ENCODE assay signal across 2 cellular contexts in genomic region chr7:1428941-1429444, GRCh38.
A peak's percentile ranks its signal among the peaks of the same experiment; 100 is the strongest.
TF ChIP-seq lines count a peak whose summit lies in the region.

No MANE protein-coding gene starts in this region.

TF ChIP-seq in HEK293, 187 proteins besides CTCF, POLR2A, EP300 and RAD21:
- TF ChIP-seq ZIC2 (tag by site-specific recombination; IDR thresholded peaks at IDR 0.05) (0 out of 2 replicates have a peak, but pooled peaks have one; percentile 22), KLF7 (tag by site-specific recombination; IDR thresholded peaks at IDR 0.05; ENCODE audit: borderline replicate concordance) (no peak), ZNF558 (tag by site-specific recombination; IDR thresholded peaks at IDR 0.05) (no peak)
TF ChIP-seq in HEK293: peak in this region for 1.

TF ChIP-seq in K562, 482 proteins besides CTCF, POLR2A, EP300 and RAD21 (continues in another document):
- TF ChIP-seq ZNF589 (CRISPR knock-in tag; IDR thresholded peaks at IDR 0.05; ENCODE audit: low read depth), result no peak
- no peak for TF ChIP-seq XRCC3 (IDR thresholded peaks at IDR 0.05)
- TF ChIP-seq NCOR1 (IDR thresholded peaks at IDR 0.05), result no peak
- peak; percentile 45 for TF ChIP-seq HMGN3 (IDR thresholded peaks at IDR 0.05; ENCODE audit: borderline replicate concordance, extremely low read depth, insufficient read length, low read depth, low read length)
- no peak for TF ChIP-seq SMARCA4 (IDR thresholded peaks at IDR 0.05)
- peak; percentile 67; the same call in 1 of the 2 replicates for TF ChIP-seq POLR2G (IDR thresholded peaks at IDR 0.05; ENCODE audit: low read depth, low read length)
- TF ChIP-seq POLR2AphosphoS2 (IDR thresholded peaks at IDR 0.05; ENCODE audit: low read length), result no peak
- peak; percentile 41; the same call in 1 of the 2 replicates for TF ChIP-seq SUPT5H (IDR thresholded peaks at IDR 0.05)
- TF ChIP-seq NR2C1 (IDR thresholded peaks at IDR 0.05), result no peak
- no peak for TF ChIP-seq NR2C1 (tag; IDR thresholded peaks at IDR 0.05)
- TF ChIP-seq ZNF609 (CRISPR knock-in tag; IDR thresholded peaks at IDR 0.05; ENCODE audit: borderline replicate concordance), result no peak
- no peak for TF ChIP-seq NKRF (IDR thresholded peaks at IDR 0.05; ENCODE audit: borderline replicate concordance)
- TF ChIP-seq CHD2 (IDR thresholded peaks at IDR 0.05; ENCODE audit: low read depth, low read length), result no peak
- TF ChIP-seq VEZF1 (CRISPR knock-in tag; IDR thresholded peaks at IDR 0.05), result 0 out of 2 replicates have a peak, but pooled peaks have one; percentile 18
- TF ChIP-seq LCOR (CRISPR knock-in tag; IDR thresholded peaks at IDR 0.05), result no peak
- TF ChIP-seq ZFX (CRISPR knock-in tag; IDR thresholded peaks at IDR 0.05), result peak; percentile 56
- no peak for TF ChIP-seq E2F1 (CRISPR knock-in tag; IDR thresholded peaks at IDR 0.05)
- no peak for TF ChIP-seq ZNF444 (CRISPR knock-in tag; IDR thresholded peaks at IDR 0.05)
- no peak for TF ChIP-seq MYC (IDR thresholded peaks at IDR 0.05; ENCODE audit: low read depth, low read length)
- no peak for TF ChIP-seq MYC (CRISPR knock-in tag; IDR thresholded peaks at IDR 0.05; ENCODE audit: borderline replicate concordance, low read depth)
- no peak for TF ChIP-seq MED1 (CRISPR knock-in tag; IDR thresholded peaks at IDR 0.05; ENCODE audit: borderline replicate concordance)
- TF ChIP-seq CBFA2T2 (conservative IDR thresholded peaks at IDR 0.05), result no peak
- no peak for TF ChIP-seq NFIX (CRISPR knock-in tag; IDR thresholded peaks at IDR 0.05; ENCODE audit: low read depth)
- TF ChIP-seq DLX4 (CRISPR knock-in tag; IDR thresholded peaks at IDR 0.05), result no peak
- TF ChIP-seq PHF20 (IDR thresholded peaks at IDR 0.05; ENCODE audit: partially characterized antibody), result peak; percentile 37
- TF ChIP-seq FOXO4 (CRISPR knock-in tag; IDR thresholded peaks at IDR 0.05), result no peak
- no peak for TF ChIP-seq ZNF717 (CRISPR knock-in tag; IDR thresholded peaks at IDR 0.05)
- TF ChIP-seq PCBP1 (IDR thresholded peaks at IDR 0.05; ENCODE audit: low read depth, low read length, poor library complexity, severe bottlenecking), result peak; percentile 6
- TF ChIP-seq ZNF75A (CRISPR knock-in tag; IDR thresholded peaks at IDR 0.05), result no peak
- no peak for TF ChIP-seq REST (CRISPR knock-in tag; IDR thresholded peaks at IDR 0.05; ENCODE audit: low read depth)
- TF ChIP-seq CHD4 (IDR thresholded peaks at IDR 0.05; ENCODE audit: insufficient read depth, insufficient replicate concordance, low read depth, low read length, poor library complexity, severe bottlenecking), result no peak
- no peak for TF ChIP-seq SETDB1 (IDR thresholded peaks at IDR 0.05; ENCODE audit: low read length)
- peak; percentile 51; the same call in 1 of the 2 replicates for TF ChIP-seq RBFOX2 (IDR thresholded peaks at IDR 0.05; ENCODE audit: low read depth, low read length)
- TF ChIP-seq ZNF3 (CRISPR knock-in tag; IDR thresholded peaks at IDR 0.05), result no peak
- no peak for TF ChIP-seq GTF3C2 (IDR thresholded peaks at IDR 0.05; ENCODE audit: borderline replicate concordance, extremely low read depth, insufficient read length)
- TF ChIP-seq ZBED1 (IDR thresholded peaks at IDR 0.05), result no peak
- TF ChIP-seq ZNF174 (CRISPR knock-in tag; IDR thresholded peaks at IDR 0.05), result no peak
- TF ChIP-seq TBP (optimal IDR thresholded peaks at IDR 0.05; ENCODE audit: low read depth, low read length), result peak; percentile 23
